Comparison of ENCODE assay signal across 8 cellular contexts in the genomic region with DNA sequence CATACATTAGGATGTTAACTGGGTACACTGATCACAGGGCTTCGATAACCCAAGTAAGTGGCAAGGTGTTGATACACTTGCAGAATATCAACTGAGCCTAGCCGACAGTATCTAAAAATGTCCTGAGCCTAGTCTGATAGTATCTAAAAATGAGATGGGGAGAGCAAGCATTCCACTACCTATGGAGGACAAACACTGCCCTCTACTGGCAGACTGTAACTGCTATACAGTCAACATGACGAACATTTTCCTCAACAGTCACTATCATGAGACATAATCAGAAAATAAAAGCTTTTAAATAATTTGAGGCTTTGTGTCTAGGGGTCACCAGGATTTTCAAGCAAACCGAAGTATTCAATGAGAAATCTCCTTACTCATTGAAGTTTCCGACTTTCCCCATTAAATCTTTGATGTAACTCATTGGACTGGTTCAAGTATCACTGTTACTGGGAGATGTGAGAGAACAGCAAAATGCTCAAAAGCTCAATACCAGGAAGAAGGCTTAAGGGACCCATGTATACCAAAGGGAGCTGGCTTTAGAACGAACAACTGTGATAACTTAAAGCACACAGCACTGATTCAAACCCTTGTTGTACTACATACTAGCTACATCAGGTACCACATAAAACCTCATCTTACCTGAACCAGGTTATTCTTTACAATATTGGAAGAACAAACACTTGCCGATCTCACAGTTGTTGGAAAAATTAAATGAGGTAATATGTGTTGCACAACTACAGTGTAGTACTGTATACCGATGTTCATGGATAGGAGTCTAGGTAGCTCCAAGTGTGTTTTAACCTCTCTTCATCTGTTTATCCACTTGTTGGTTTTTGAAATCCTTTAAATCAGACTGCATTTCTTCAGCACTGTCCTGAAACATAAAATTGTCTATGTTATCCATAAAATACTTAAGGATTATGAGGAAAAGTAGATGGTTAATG. TPM values are rescaled to one million over a fixed set of nuclear protein-coding genes. Genes with fewer than 3 reads are reported as not detected.
DNase-seq lines count a peak whose midpoint lies in the region; ATAC-seq and TF ChIP-seq lines count a peak whose summit lies in the region.

No MANE protein-coding gene starts in this region.

- 38 to 46% (median 42%) methylated on average over 8 of the region's 8 CpGs for WGBS in adrenal gland, 4 donors

- in situ Hi-C loops in ACHN (cut with HindIII; ENCODE audit: low pct_ligation_motif_present, low pct_unique_long_range_greater_than_20kb, low sequenced_read_pairs), result no loop called here
- in situ Hi-C loops in SK-MEL-5 (cut with HindIII; ENCODE audit: low pct_unique_long_range_greater_than_20kb, low sequenced_read_pairs), result no loop called here

- DNase-seq in ACHN (peak; percentile 79), MV-4-11 (lab: John Stamatoyannopoulos, UW) (peak; percentile 70), SK-MEL-5 (ENCODE audit: low read depth, low spot score) (peak; percentile 86), adrenal gland (peak; percentile 62 to 89 (median 83)), left ventricle myocardium superior (no peak), retina (peak; percentile 52)

- no peak for TF ChIP-seq POLR2A in adrenal gland (IDR thresholded peaks at IDR 0.05)

- H3K9me3 ChIP-seq in adrenal gland (replicated peaks in 1 of 3), result no peaks in the 10 kb centered on the region

- H3K27me3 ChIP-seq in adrenal gland, result no peaks in the 10 kb centered on the region

- peaks cover 0 to 9% of the 10 kb centered on the region in 2 donors for H3K4me1 ChIP-seq in adrenal gland (replicated peaks in 1 of 2)

- H3K27ac ChIP-seq in adrenal gland, result peak overlapping the region in 2 of 5 donors; percentile 1 to 44

- TF ChIP-seq CTCF in adrenal gland (IDR thresholded peaks at IDR 0.05), result peak; percentile 84 to 91 (median 88)

- H3K4me3 ChIP-seq in adrenal gland, result no peak overlapping the region

- intact Hi-C loops in adrenal gland (cut with DNase I) (no loop called here), left ventricle myocardium superior (cut with micrococcal nuclease) (loop anchor here (5.0 kb wide), 1 partner anchor 54 kb away; no protein-coding TSS in a partner anchor)

- peaks cover 0 to 13% of the 10 kb centered on the region in 2 donors for H3K36me3 ChIP-seq in adrenal gland (replicated peaks in 1 of 2)

- peak; percentile 46 for ATAC-seq in GM18861 (IDR thresholded peaks at IDR 0.05; ENCODE audit: unreplicated experiment)
- ATAC-seq in left ventricle myocardium superior, result peak; percentile 81
- no peak for ATAC-seq in HG02981 (IDR thresholded peaks at IDR 0.05; ENCODE audit: unreplicated experiment)

RNA-seq across cellular contexts. Expression of a gene that starts 31.1 kb away (rescaled TPM):
- total RNA-seq in SK-MEL-5 (2014; rRNA removed; shearing (Covaris generic)), result 5.5 and 5.8 TPM in 2 replicates
- 6.9 and 7.8 TPM in 2 replicates for polyA plus RNA-seq in SK-MEL-5 (2015; cell fraction: cytosol; rRNA removed)
- polyA plus RNA-seq in SK-MEL-5 (2015; cell fraction: nucleus; rRNA removed), result 8.4 and 9.5 TPM in 2 replicates
- total RNA-seq in adrenal gland, result 10 to 100 TPM in 4 of 8 donors, 1 to 10 TPM in 4; 5.9 to 27.9 (median 10.1) TPM
- polyA plus RNA-seq in adrenal gland, result 1 to 10 TPM; 4.7 to 9.7 (median 8.4) TPM
- total RNA-seq in left ventricle myocardium superior, result 6.6 TPM

RNA-seq across cellular contexts. Expression of a gene that starts 38.6 kb away (rescaled TPM):
- total RNA-seq in SK-MEL-5 (2014; rRNA removed; shearing (Covaris generic)), result 63.2 and 69.2 TPM in 2 replicates
- 40.0 and 47.2 TPM in 2 replicates for polyA plus RNA-seq in SK-MEL-5 (2015; cell fraction: cytosol; rRNA removed)
- polyA plus RNA-seq in SK-MEL-5 (2015; cell fraction: nucleus; rRNA removed), result 19.9 and 20.4 TPM in 2 replicates
- total RNA-seq in adrenal gland (100 to 1,000 TPM in 4 of 8 donors, 10 to 100 TPM in 4; 56.3 to 159 (median 111) TPM), left ventricle myocardium superior (202 TPM)
- polyA plus RNA-seq in adrenal gland, result 100 to 1,000 TPM in 2 of 3 donors, 10 to 100 TPM in 1; 33.1 to 161 (median 109) TPM
